In the genomic region with DNA sequence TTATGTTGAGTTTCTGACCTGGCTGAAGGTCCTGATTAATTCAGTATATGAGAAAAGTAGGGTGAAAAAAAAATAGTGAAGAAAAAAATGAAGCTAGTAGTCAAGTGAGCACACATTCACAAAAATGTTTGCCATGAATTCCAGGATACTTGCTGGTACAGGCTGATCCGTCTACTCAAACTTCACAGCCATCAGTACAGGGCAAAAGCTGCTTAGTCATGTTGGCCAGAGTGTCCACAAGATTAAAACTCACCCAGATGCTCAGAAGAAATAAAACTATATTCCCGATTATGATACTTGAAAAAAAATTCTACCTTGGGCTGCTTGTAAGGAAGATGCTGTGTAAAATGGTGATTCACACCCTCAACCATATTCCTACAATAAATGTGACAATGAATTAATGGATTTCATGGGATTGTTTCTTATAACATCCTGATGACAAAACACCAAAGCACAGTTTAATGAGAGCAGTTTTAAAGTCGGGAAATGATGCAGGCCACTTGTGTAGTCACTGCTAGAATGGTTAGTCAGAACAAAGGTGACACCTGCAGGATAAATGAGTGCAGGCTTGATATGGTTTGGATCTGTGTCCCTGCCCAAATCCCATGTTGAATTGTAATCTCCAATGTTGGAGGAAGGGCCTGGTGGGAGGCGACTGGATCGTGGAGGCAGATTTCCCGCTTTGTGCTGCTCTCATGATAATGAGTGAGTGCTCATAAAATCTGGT, we compare ENCODE assay signal across 12 cellular contexts. TPM values are rescaled to one million over a fixed set of nuclear protein-coding genes. Genes with fewer than 3 reads are reported as not detected.
DNase-seq lines count a peak whose midpoint lies in the region; ATAC-seq, FAIRE-seq and TF ChIP-seq lines count a peak whose summit lies in the region.
"Had no signal": no experiment of that assay in that cellular context is flagged by ENCODE, and none has a peak within 500 bp of the region (broad histone marks: within the 10 kb centered on the region; RNA-seq: fewer than 3 reads in every experiment).

No MANE protein-coding gene starts in this region.

- peaks cover 16% of the 10 kb centered on the region for H3K27me3 Mint-ChIP-seq in GM23338 (ENCODE audit: insufficient read depth, low read depth, poor library complexity)

- no peak overlapping the region for H3K27ac Mint-ChIP-seq in GM23338
- H3K27ac Mint-ChIP-seq: activated T-helper 17 cell treated with anti-CD3 and anti-CD28 coated beads, Interleukin-2, amount 50 U/mL, for 72 hours had no signal

- H4K20me1 ChIP-seq in GM23338 (replicated peaks; ENCODE audit: insufficient read depth), result no peaks in the 10 kb centered on the region

- FAIRE-seq in small intestine (lab: Jason Lieb, UNC), result no peak

- H3K27me3 ChIP-seq in GM23338 (ENCODE audit: insufficient read depth), result peaks cover 46% of the 10 kb centered on the region
- H3K27me3 ChIP-seq in skeletal muscle tissue (ENCODE audit: control insufficient read depth in 3 of 3, insufficient read depth in 3 of 3, low read length in 3 of 3), result no peaks in the 10 kb centered on the region
- no peaks in the 10 kb centered on the region for H3K27me3 ChIP-seq in small intestine (ENCODE audit: control insufficient read depth in 2 of 2, insufficient read depth in 2 of 2, low read length in 2 of 2)
- H3K27me3 ChIP-seq: thyroid gland had no signal

- no peak; the same call in 2 of the 3 replicates for ATAC-seq in GM23338
- ATAC-seq: activated T-helper 17 cell treated with anti-CD3 and anti-CD28 coated beads, Interleukin-2, amount 50 U/mL, for 72 hours had no signal

- H3K4me1 ChIP-seq in GM23338 (ENCODE audit: insufficient read depth), result no peaks in the 10 kb centered on the region
- peaks cover 4 to 24% (median 8%) of the 10 kb centered on the region in 3 donors for H3K4me1 ChIP-seq in skeletal muscle tissue (ENCODE audit: control insufficient read depth in 3 of 3, insufficient read depth in 3 of 3, low read length in 3 of 3)
- peaks cover 0 to 2% of the 10 kb centered on the region in 2 donors for H3K4me1 ChIP-seq in small intestine (ENCODE audit: control insufficient read depth in 2 of 2, insufficient read depth in 1 of 2, low read depth in 1 of 2, low read length in 1 of 2)
- H3K4me1 ChIP-seq: thyroid gland had no signal

- H3K4me3 ChIP-seq in GM23338 (no peak overlapping the region), foreskin fibroblast (ENCODE audit: low read depth in 1 of 2, low read length in 2 of 2) (no peak overlapping the region), skeletal muscle tissue (ENCODE audit: low read length in 3 of 3) (no peak overlapping the region), small intestine (ENCODE audit: low read depth in 1 of 2, low read length in 2 of 2) (no peak overlapping the region)
- H3K4me3 ChIP-seq: thyroid gland had no signal

- H3K27ac ChIP-seq in GM23338 (ENCODE audit: low read depth) (no peak overlapping the region), skeletal muscle tissue (ENCODE audit: low read depth, low read length) (peak overlapping the region; percentile 46), small intestine (ENCODE audit: low read depth in 1 of 2, low read length in 1 of 2) (no peak overlapping the region)
- H3K27ac ChIP-seq: thyroid gland had no signal

- H3K79me2 ChIP-seq in GM23338 (replicated peaks; ENCODE audit: insufficient read depth), result no peaks in the 10 kb centered on the region

- H3K9me2 ChIP-seq in GM23338 (ENCODE audit: insufficient read depth), result no peaks in the 10 kb centered on the region

- no peaks in the 10 kb centered on the region for H3K36me3 Mint-ChIP-seq in GM23338 (ENCODE audit: low read depth)

- no peak overlapping the region for H3K9ac ChIP-seq in skeletal muscle tissue (ENCODE audit: low read depth in 1 of 3, low read length in 3 of 3)

- H3K4me3 Mint-ChIP-seq in GM23338, result no peak overlapping the region
- H3K4me3 Mint-ChIP-seq: activated T-helper 17 cell treated with anti-CD3 and anti-CD28 coated beads, Interleukin-2, amount 50 U/mL, for 72 hours had no signal

- H3K9me3 ChIP-seq in skeletal muscle tissue (ENCODE audit: control insufficient read depth in 3 of 3, low read length in 3 of 3), result peaks cover 0 to 3% (median 2%) of the 10 kb centered on the region in 3 donors
- H3K9me3 ChIP-seq in small intestine (ENCODE audit: control insufficient read depth, low read depth), result peaks cover 2% of the 10 kb centered on the region
- H3K9me3 ChIP-seq: thyroid gland had no signal

- no peaks in the 10 kb centered on the region for H3K9me3 Mint-ChIP-seq in GM23338
- H3K9me3 Mint-ChIP-seq: activated T-helper 17 cell treated with anti-CD3 and anti-CD28 coated beads, Interleukin-2, amount 50 U/mL, for 72 hours had no signal

- in situ Hi-C loops in SK-MEL-5 (cut with HindIII; ENCODE audit: low pct_unique_long_range_greater_than_20kb, low sequenced_read_pairs), result no loop called here

- DNase-seq in GM23338 (ENCODE audit: low spot score) (no peak), SK-MEL-5 (ENCODE audit: low read depth, low spot score) (peak; percentile 19), foreskin fibroblast (peak; percentile 82 to 89), small intestine (no peak), NCI-H82 (lab: John Stamatoyannopoulos, UW) (no peak), ecto neural progenitor cell (ENCODE audit: low spot score) (no peak)
- DNase-seq: left cardiac atrium, NCI-H1417, OCI-M1, thyroid gland had no signal

- no peak overlapping the region for H3K4me2 ChIP-seq in GM23338

- H2AFZ ChIP-seq in GM23338, result no peak overlapping the region

- no peaks in the 10 kb centered on the region for H3K36me3 ChIP-seq in GM23338 (ENCODE audit: insufficient read depth)
- no peaks in the 10 kb centered on the region for H3K36me3 ChIP-seq in skeletal muscle tissue (ENCODE audit: control insufficient read depth in 3 of 3, insufficient read depth in 3 of 3, low read length in 3 of 3)
- H3K36me3 ChIP-seq in small intestine (ENCODE audit: control insufficient read depth in 2 of 2, insufficient read depth in 2 of 2, low read length in 2 of 2), result no peaks in the 10 kb centered on the region
- H3K36me3 ChIP-seq: thyroid gland had no signal

- no peaks in the 10 kb centered on the region for H3K4me1 Mint-ChIP-seq in GM23338
- H3K4me1 Mint-ChIP-seq: activated T-helper 17 cell treated with anti-CD3 and anti-CD28 coated beads, Interleukin-2, amount 50 U/mL, for 72 hours had no signal

- 78 to 85% (median 82%) methylated on average over 6 of the region's 6 CpGs for WGBS in small intestine, 3 donors

- TF ChIP-seq CTCF in GM23338 (conservative IDR thresholded peaks at IDR 0.05; ENCODE audit: low read depth in 2 of 2) (peak; percentile 32 to 54), foreskin fibroblast (IDR thresholded peaks at IDR 0.05; ENCODE audit: low read depth, low read length) (no peak)

- no peaks in the 10 kb centered on the region for H3F3A ChIP-seq in GM23338 (replicated peaks; ENCODE audit: low read depth)

TF ChIP-seq in GM23338, 12 proteins besides CTCF, POLR2A, EP300 and RAD21 (continues in another document):
- no peak for TF ChIP-seq EZH2phosphoT487 (IDR thresholded peaks at IDR 0.05; ENCODE audit: unreplicated experiment)

RNA-seq across cellular contexts. Expression of gene ANKRD1, which starts 49.2 kb away (rescaled TPM):
- not detected in 2 replicates for total RNA-seq in GM23338 (2014; rRNA removed; shearing (Covaris generic))
- polyA plus RNA-seq in GM23338 (2016; fragmentation: Nextera tagmentation; extraction: Ambion mirVana) (0.10 TPM in 1 of 2 replicates, not detected in the other), small intestine (10 to 100 TPM in 1 of 3 donors, 1 to 10 TPM in 1, under 1 TPM in 1; 0.61 to 66.7 (median 4.5) TPM)
- not detected in 2 replicates for total RNA-seq in SK-MEL-5 (2014; rRNA removed; shearing (Covaris generic))
- not detected in 2 replicates for polyA plus RNA-seq in SK-MEL-5 (2015; cell fraction: cytosol; rRNA removed)
- polyA plus RNA-seq in SK-MEL-5 (2015; cell fraction: nucleus; rRNA removed), result not detected in 2 replicates
- 14.1 TPM for total RNA-seq in skeletal muscle tissue
- total RNA-seq: activated T-helper 17 cell treated with anti-CD3 and anti-CD28 coated beads, Interleukin-2, amount 50 U/mL, for 72 hours had no signal

Comparison
In these comparisons a context has a peak if more than half of its experiments do, and no peak if none do; other contexts are left out.
1. DNase-seq: peak in SK-MEL-5 (single experiment) and foreskin fibroblast (2 of 2); none in GM23338 (single experiment), small intestine (single experiment), NCI-H82 (single experiment) and ecto neural progenitor cell (single experiment).
2. RNA of gene ANKRD1, which starts 49.2 kb away (total RNA-seq): 14.1 TPM in skeletal muscle tissue (single experiment); not detected in GM23338 and not detected in SK-MEL-5; every median in the first group is over 10 times any median in the second.